8 cellular contexts compared by ENCODE assay signal in genomic region chr19:39540333-39540673, GRCh38.
A peak's percentile ranks its signal among the peaks of the same experiment; 100 is the strongest.
DNase-seq lines count a peak whose midpoint lies in the region; ATAC-seq and TF ChIP-seq lines count a peak whose summit lies in the region.

No MANE protein-coding gene starts in this region.

- H3K27ac Mint-ChIP-seq in stimulated activated memory B cell treated with anti-CD40 and anti-IgM and Interleukin-4, amounts not matched to agents 10 μg/mL and 1 μg/mL and 100 μg/mL, for 72 hours: peak overlapping the region; percentile 82

- TF ChIP-seq CTCF in WI38 (IDR thresholded peaks at IDR 0.05; ENCODE audit: low read depth, low read length): no peak
- no peak for TF ChIP-seq CTCF in foreskin fibroblast (IDR thresholded peaks at IDR 0.05; ENCODE audit: low read depth, low read length)

- ATAC-seq in stimulated activated memory B cell treated with anti-CD40 and anti-IgM and Interleukin-4, amounts not matched to agents 10 μg/mL and 1 μg/mL and 100 μg/mL, for 72 hours: no peak
- no peak for ATAC-seq in GM21390 (IDR thresholded peaks at IDR 0.05; ENCODE audit: unreplicated experiment)

- H3K4me1 Mint-ChIP-seq in stimulated activated memory B cell treated with anti-CD40 and anti-IgM and Interleukin-4, amounts not matched to agents 10 μg/mL and 1 μg/mL and 100 μg/mL, for 72 hours: peaks cover 50% of the 10 kb centered on the region

- no peaks in the 10 kb centered on the region for H3K9me3 Mint-ChIP-seq in stimulated activated memory B cell treated with anti-CD40 and anti-IgM and Interleukin-4, amounts not matched to agents 10 μg/mL and 1 μg/mL and 100 μg/mL, for 72 hours

- DNase-seq in NCI-H1105 treated with DMSO at 0.1 percent for 48 hours (lab: John Stamatoyannopoulos, UW): peak; percentile 38
- DNase-seq in NCI-H1105 (lab: John Stamatoyannopoulos, UW): no peak
- DNase-seq in foreskin fibroblast: no peak
- DNase-seq in midbrain (lab: John Stamatoyannopoulos, UW): no peak
- no peak for DNase-seq in AG20443 (ENCODE audit: low spot score)

- peak overlapping the region; percentile 96 for H3K4me3 Mint-ChIP-seq in stimulated activated memory B cell treated with anti-CD40 and anti-IgM and Interleukin-4, amounts not matched to agents 10 μg/mL and 1 μg/mL and 100 μg/mL, for 72 hours

- H3K27me3 Mint-ChIP-seq in stimulated activated memory B cell treated with anti-CD40 and anti-IgM and Interleukin-4, amounts not matched to agents 10 μg/mL and 1 μg/mL and 100 μg/mL, for 72 hours: no peaks in the 10 kb centered on the region

- peaks cover 5% of the 10 kb centered on the region for H3K36me3 Mint-ChIP-seq in stimulated activated memory B cell treated with anti-CD40 and anti-IgM and Interleukin-4, amounts not matched to agents 10 μg/mL and 1 μg/mL and 100 μg/mL, for 72 hours

- peak overlapping the region; percentile 89 for H3K4me3 ChIP-seq in WI38 (ENCODE audit: low read depth, low read length)
- H3K4me3 ChIP-seq in foreskin fibroblast (ENCODE audit: low read depth in 1 of 2, low read length in 2 of 2): peak overlapping the region; percentile 28 to 79
